1 cellular context compared by ENCODE assay signal in the genomic region with DNA sequence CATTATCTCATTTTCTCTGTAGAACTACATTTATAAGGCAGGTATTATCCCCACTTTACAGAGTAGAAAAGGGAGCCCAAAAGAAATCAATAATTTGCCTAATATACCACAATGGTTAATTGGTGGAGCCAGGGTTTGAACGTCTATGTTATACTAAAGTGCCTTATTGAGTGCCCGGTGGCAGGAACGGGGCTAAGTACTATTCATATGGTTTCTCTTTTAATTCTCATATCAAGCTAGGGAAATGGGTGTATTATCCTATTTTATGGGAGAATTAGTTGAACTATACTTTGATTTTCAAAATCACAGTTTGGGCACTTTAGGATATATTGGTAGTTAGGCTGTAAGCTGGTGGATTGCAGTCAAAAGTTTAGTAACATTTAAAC.
TF ChIP-seq lines count a peak whose summit lies in the region.

No MANE protein-coding gene starts in this region.

TF ChIP-seq in endothelial cell of umbilical vein, 7 proteins besides CTCF, POLR2A, EP300 and RAD21 (continued from another document):
- no peak for TF ChIP-seq JUN (IDR thresholded peaks at IDR 0.05; ENCODE audit: borderline replicate concordance, insufficient read depth, insufficient read length, low read depth)
- TF ChIP-seq, protein P1, sequence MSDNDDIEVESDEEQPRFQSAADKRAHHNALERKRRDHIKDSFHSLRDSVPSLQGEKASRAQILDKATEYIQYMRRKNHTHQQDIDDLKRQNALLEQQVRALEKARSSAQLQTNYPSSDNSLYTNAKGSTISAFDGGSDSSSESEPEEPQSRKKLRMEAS (IDR thresholded peaks at IDR 0.05; ENCODE audit: insufficient read depth, insufficient read length): no peak
TF ChIP-seq in endothelial cell of umbilical vein: peak in this region for 0.
